8 cellular contexts compared by ENCODE assay signal in genomic region chr1:159349374-159349773, GRCh38. TPM values are rescaled to one million over a fixed set of nuclear protein-coding genes. Genes with fewer than 3 reads are reported as not detected.
"Had no signal": no experiment of that assay in that cellular context is flagged by ENCODE, and none has a peak within 500 bp of the region (broad histone marks: within the 10 kb centered on the region; RNA-seq: fewer than 3 reads in every experiment).

No MANE protein-coding gene starts in this region.

RNA-seq across cellular contexts. Expression of gene FCER1A, which starts 47.2 kb away (rescaled TPM):
- total RNA-seq: OCI-LY7, PC-3, PC-9, RPMI7951, SJCRH30, SJSA1, SK-MEL-5 had no signal
- polyA plus RNA-seq: SK-N-SH had no signal
